2 cellular contexts compared by ENCODE assay signal in genomic region chr5:88325868-88326267, GRCh38.
TF ChIP-seq lines count a peak whose summit lies in the region.

No MANE protein-coding gene starts in this region.

TF ChIP-seq in HepG2, 621 proteins besides CTCF, POLR2A, EP300 and RAD21:
- TF ChIP-seq CEBPB (IDR thresholded peaks at IDR 0.05; ENCODE audit: borderline replicate concordance, low read depth, low read length) (peak; percentile 37; the same call in 1 of the 2 replicates), TIGD3 (CRISPR knock-in tag; IDR thresholded peaks at IDR 0.05; ENCODE audit: borderline replicate concordance) (no peak), TARDBP (CRISPR knock-in tag; IDR thresholded peaks at IDR 0.05) (no peak), ZNF274 (CRISPR knock-in tag; IDR thresholded peaks at IDR 0.05) (no peak)

TF ChIP-seq in K562, 482 proteins besides CTCF, POLR2A, EP300 and RAD21:
- TF ChIP-seq ZNF239 (CRISPR knock-in tag; IDR thresholded peaks at IDR 0.05) (no peak), CEBPG (CRISPR knock-in tag; IDR thresholded peaks at IDR 0.05) (no peak), CEBPG (tag; conservative IDR thresholded peaks at IDR 0.05 in 1 of 2, IDR thresholded peaks at IDR 0.05 in 1 of 2) (peak; percentile 15 to 60; a peak in 2 of 4 replicates), ZNF395 (CRISPR knock-in tag; IDR thresholded peaks at IDR 0.05) (no peak), MECOM (CRISPR knock-in tag; IDR thresholded peaks at IDR 0.05) (no peak), HMBOX1 (IDR thresholded peaks at IDR 0.05) (no peak), CEBPB (tag; IDR thresholded peaks at IDR 0.05) (peak; percentile 56; the same call in 1 of the 2 replicates)
